In the genomic region with DNA sequence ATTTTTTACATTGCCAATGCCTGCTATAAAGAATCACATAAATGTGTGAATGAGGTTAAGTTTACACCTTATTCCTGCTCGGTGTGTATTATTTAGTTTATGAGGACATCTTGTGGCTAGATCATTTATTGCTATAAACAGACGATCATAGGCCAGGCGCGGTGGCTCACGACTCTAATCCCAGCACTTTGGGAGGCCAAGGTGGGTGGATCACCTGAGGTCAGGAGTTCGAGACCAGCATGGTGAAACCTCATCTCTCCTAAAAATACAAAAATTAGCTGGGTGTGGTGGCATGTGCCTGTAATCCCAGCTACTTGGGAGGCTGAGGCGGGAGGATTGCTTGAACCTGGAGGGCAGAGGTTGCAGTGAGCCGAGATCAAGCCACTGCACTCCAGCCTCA, we compare ENCODE assay signal across 8 cellular contexts. TPM values are rescaled to one million over a fixed set of nuclear protein-coding genes. Genes with fewer than 3 reads are reported as not detected.
DNase-seq lines count a peak whose midpoint lies in the region; ATAC-seq and TF ChIP-seq lines count a peak whose summit lies in the region.
"Not testable (repeated sequence)": the region's sequence is repeated elsewhere in the genome, so short reads cannot be mapped to it uniquely, and the experiment has no call there.

No MANE protein-coding gene starts in this region.

- peak; percentile 40 for TF ChIP-seq CTCF in BJ (IDR thresholded peaks at IDR 0.05; ENCODE audit: insufficient read depth, low read depth, low read length)

- POLR2A ChIA-PET in BJ (lab: Charles Lee): not testable (repeated sequence)

- CTCF ChIA-PET in BJ (lab: Yijun Ruan, JAX): interaction anchor here (10.9 kb wide), 1 partner anchor 114 kb away, joined by 110 read pairs; no protein-coding TSS in a partner anchor

- not testable (repeated sequence) for DNase-seq in BJ (ENCODE audit: low read depth)
- DNase-seq in HuH-7 (ENCODE audit: low spot score): peak; percentile 14
- DNase-seq in NCI-H774 (lab: John Stamatoyannopoulos, UW): peak; percentile 35
- DNase-seq in activated CD4-positive, alpha-beta T cell treated with anti-CD3 and anti-CD28 coated beads, Interleukin-2, amount 50 U/mL, for 48 hours: peak; percentile 39 to 43
- DNase-seq in dermis blood vessel endothelial cell: peak; percentile 69
- DNase-seq in left colon: peak in 1 of 2 donors; percentile 46
- DNase-seq in stimulated activated CD4-positive, alpha-beta T cell treated with anti-CD3 and anti-CD28 coated beads, Interleukin-1b, Interleukin-23, amount 100 ng/mL, for 48 hours: peak; percentile 45

- ATAC-seq in GM19351 (IDR thresholded peaks at IDR 0.05; ENCODE audit: unreplicated experiment) (peak; percentile 70), left colon (peak; percentile 94)

- intact Hi-C loops in left colon (cut with DNase I, micrococcal nuclease): loop anchor here in 1 of 2 donors (2.0 to 10.0 kb wide), 2 partner anchors 113 to 281 kb away; no protein-coding TSS in a partner anchor

- not testable (repeated sequence) for H3K4me3 ChIP-seq in BJ (ENCODE audit: low read depth, low read length)

- not testable (repeated sequence) for H3K36me3 ChIP-seq in BJ (ENCODE audit: control insufficient read depth, insufficient read depth, low read length)

- H3K27me3 ChIP-seq in BJ (ENCODE audit: control insufficient read depth, insufficient read depth, low read length): not testable (repeated sequence)

RNA-seq across cellular contexts. Expression of a gene that starts 23.3 kb away (rescaled TPM):
- 38.9 and 83.8 TPM in 2 replicates for polyA plus RNA-seq in BJ (2011; rRNA removed)
- polyA minus RNA-seq in BJ (2011; rRNA and poly(A)+ RNA removed): 53.4 and 60.3 TPM in 2 replicates
- total RNA-seq in dermis blood vessel endothelial cell (111 and 205 TPM in 2 replicates), left colon (10 to 100 TPM; 70.0 to 84.9 TPM)

RNA-seq across cellular contexts. Expression of a gene that starts 28.8 kb away (rescaled TPM):
- polyA plus RNA-seq in BJ (2011; rRNA removed): 9.9 and 20.3 TPM in 2 replicates
- polyA minus RNA-seq in BJ (2011; rRNA and poly(A)+ RNA removed): 1.8 and 2.9 TPM in 2 replicates
- 3.7 and 9.2 TPM in 2 replicates for total RNA-seq in dermis blood vessel endothelial cell
- total RNA-seq in left colon: 10 to 100 TPM; 41.2 to 51.1 TPM

RNA-seq across cellular contexts. Expression of a gene that starts 28.9 kb away (rescaled TPM):
- 16.8 and 28.2 TPM in 2 replicates for polyA plus RNA-seq in BJ (2011; rRNA removed)
- polyA minus RNA-seq in BJ (2011; rRNA and poly(A)+ RNA removed): 8.0 and 10.1 TPM in 2 replicates
- total RNA-seq in dermis blood vessel endothelial cell (27.2 and 35.6 TPM in 2 replicates), left colon (100 to 1,000 TPM; 151 to 362 TPM)

RNA-seq across cellular contexts. Expression of a gene that starts 49.6 kb away (rescaled TPM):
- 0.01 TPM in 1 of 2 replicates, not detected in the other for polyA plus RNA-seq in BJ (2011; rRNA removed)
- polyA minus RNA-seq in BJ (2011; rRNA and poly(A)+ RNA removed): not detected in 2 replicates
- 0.05 TPM in 1 of 2 replicates, not detected in the other for total RNA-seq in dermis blood vessel endothelial cell
- total RNA-seq in left colon: under 1 TPM; 0.24 to 0.95 TPM
